21 cellular contexts compared by ENCODE assay signal in the genomic region with DNA sequence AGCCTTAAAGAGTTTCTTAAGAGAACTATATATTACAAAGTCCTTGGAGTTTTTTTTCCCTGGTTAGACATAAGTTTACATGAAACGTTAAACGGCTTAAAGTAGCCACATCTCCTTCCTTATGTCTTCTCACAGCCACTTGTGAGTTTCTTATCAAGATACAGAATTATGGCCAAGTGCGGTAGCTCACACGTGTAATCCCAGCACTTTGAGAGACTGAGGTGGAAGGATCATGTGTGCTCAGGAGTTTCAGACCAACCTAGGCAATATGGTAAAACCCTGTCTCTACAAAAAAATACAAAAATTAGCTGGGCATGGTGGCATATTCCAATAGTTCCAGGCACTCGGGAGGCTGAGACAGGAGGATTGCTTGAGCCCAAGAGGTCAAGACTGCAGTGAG. TPM values are rescaled to one million over a fixed set of nuclear protein-coding genes. Genes with fewer than 3 reads are reported as not detected.
DNase-seq lines count a peak whose midpoint lies in the region; ATAC-seq lines count a peak whose summit lies in the region.
"Had no signal": no experiment of that assay in that cellular context is flagged by ENCODE, and none has a peak within 500 bp of the region (broad histone marks: within the 10 kb centered on the region; RNA-seq: fewer than 3 reads in every experiment).

No MANE protein-coding gene starts in this region.

- CTCF ChIA-PET in CD4-positive, alpha-beta memory T cell (lab: Charles Lee; ENCODE audit: partially characterized antibody) = interaction anchor here (1.3 to 21.6 kb wide), 9 partner anchors 9 to 151 kb away, joined by 3 to 424 read pairs (median 19); a partner anchor contains a TSS

- peaks cover 82 to 99% (median 96%) of the 10 kb centered on the region in 4 donors for H3K4me1 Mint-ChIP-seq in CD4-positive, alpha-beta memory T cell
- H3K4me1 Mint-ChIP-seq in activated T-helper 17 cell treated with anti-CD3 and anti-CD28 coated beads, Interleukin-2, amount 50 U/mL, for 72 hours = peaks cover 85% of the 10 kb centered on the region
- H3K4me1 Mint-ChIP-seq in naive thymus-derived CD8-positive, alpha-beta T cell = peaks cover 74 to 99% (median 98%) of the 10 kb centered on the region in 4 donors
- H3K4me1 Mint-ChIP-seq: nephron had no signal

- DNase-seq in activated CD4-positive, alpha-beta T cell treated with anti-CD3 and anti-CD28 coated beads for 48 hours = peak; percentile 6
- DNase-seq in activated CD4-positive, alpha-beta T cell treated with anti-CD3 and anti-CD28 coated beads for 4 hours = no peak
- no peak for DNase-seq in CD4-positive, alpha-beta memory T cell
- no peak for DNase-seq in naive thymus-derived CD8-positive, alpha-beta T cell
- DNase-seq in cerebellar nuclear complex (lab: John Stamatoyannopoulos, UW) = no peak
- DNase-seq in effector CD8-positive, alpha-beta T cell (lab: John Stamatoyannopoulos, UW) = no peak
- DNase-seq: activated gamma-delta T cell treated with Interleukin-2 at 50 U/mL for 16 hours, body of pancreas, colonic mucosa, NCI-H1105 treated with DMSO at 0.1 percent for 48 hours, NCI-H2081 treated with DMSO at 0.1 percent for 48 hours, NCI-H510A treated with DMSO at 0.1 percent for 48 hours, posterior cingulate gyrus had no signal

- H3K4me3 Mint-ChIP-seq in CD4-positive, alpha-beta memory T cell = peak overlapping the region in 7 of 8 donors; percentile 70 to 82 (median 73)
- no peak overlapping the region for H3K4me3 Mint-ChIP-seq in activated T-helper 17 cell treated with anti-CD3 and anti-CD28 coated beads, Interleukin-2, amount 50 U/mL, for 72 hours
- H3K4me3 Mint-ChIP-seq in naive thymus-derived CD8-positive, alpha-beta T cell = peak overlapping the region; percentile 34 to 86 (median 74)
- H3K4me3 Mint-ChIP-seq: nephron had no signal

- intact Hi-C loops in CD4-positive, alpha-beta memory T cell (cut with micrococcal nuclease) = no loop called here

- no peaks in the 10 kb centered on the region for H3K9me3 ChIP-seq in CD4-positive, alpha-beta memory T cell (ENCODE audit: control insufficient read depth in 1 of 2, low read length in 2 of 2)
- H3K9me3 ChIP-seq: body of pancreas, colonic mucosa had no signal

- no peak for ATAC-seq in activated T-helper 17 cell treated with anti-CD3 and anti-CD28 coated beads, Interleukin-2, amount 50 U/mL, for 72 hours (replicated peaks)
- ATAC-seq in naive thymus-derived CD8-positive, alpha-beta T cell = no peak
- no peak for ATAC-seq in HG02759 (IDR thresholded peaks at IDR 0.05; ENCODE audit: unreplicated experiment)
- ATAC-seq: body of pancreas had no signal

- POLR2A ChIA-PET in CD4-positive, alpha-beta memory T cell (lab: Charles Lee; ENCODE audit: partially characterized antibody) = interaction anchor here (0.8 to 40.8 kb wide), 10 partner anchors 9 to 153 kb away, joined by 3 to 2673 read pairs (median 24); a partner anchor contains a TSS
- POLR2A ChIA-PET in naive thymus-derived CD8-positive, alpha-beta T cell (lab: Charles Lee) = interaction anchor here (1.1 to 44.8 kb wide), 11 partner anchors 1 to 210 kb away, joined by 3 to 1553 read pairs (median 39); a partner anchor contains a TSS

- H3K27me3 ChIP-seq in CD4-positive, alpha-beta memory T cell (ENCODE audit: insufficient read depth, low read length) = no peaks in the 10 kb centered on the region
- H3K27me3 ChIP-seq: body of pancreas, colonic mucosa had no signal

- H3K4me3 ChIP-seq in CD4-positive, alpha-beta memory T cell (ENCODE audit: low read length in 2 of 2) = no peak overlapping the region
- H3K4me3 ChIP-seq: body of pancreas, colonic mucosa, lung, SK-N-MC had no signal

- peaks cover 84 to 89% of the 10 kb centered on the region in 2 donors for H3K36me3 Mint-ChIP-seq in CD4-positive, alpha-beta memory T cell
- peaks cover 100% of the 10 kb centered on the region for H3K36me3 Mint-ChIP-seq in activated T-helper 17 cell treated with anti-CD3 and anti-CD28 coated beads, Interleukin-2, amount 50 U/mL, for 72 hours (ENCODE audit: low read depth)
- H3K36me3 Mint-ChIP-seq in naive thymus-derived CD8-positive, alpha-beta T cell = peaks cover 16 to 86% (median 46%) of the 10 kb centered on the region in 3 donors

- peaks cover 25% of the 10 kb centered on the region for H3K36me3 ChIP-seq in CD4-positive, alpha-beta memory T cell (ENCODE audit: insufficient read depth, low read length)
- H3K36me3 ChIP-seq: colonic mucosa had no signal

- H3K9me3 Mint-ChIP-seq in CD4-positive, alpha-beta memory T cell = peaks cover 0 to 6% (median 0%) of the 10 kb centered on the region in 8 donors
- H3K9me3 Mint-ChIP-seq in activated T-helper 17 cell treated with anti-CD3 and anti-CD28 coated beads, Interleukin-2, amount 50 U/mL, for 72 hours = no peaks in the 10 kb centered on the region
- H3K9me3 Mint-ChIP-seq in naive thymus-derived CD8-positive, alpha-beta T cell = peaks cover 0 to 10% (median 0%) of the 10 kb centered on the region in 9 donors
- H3K9me3 Mint-ChIP-seq: nephron had no signal

- peak overlapping the region; percentile 89 for H3K27ac ChIP-seq in CD4-positive, alpha-beta memory T cell (ENCODE audit: low read depth, low read length)
- H3K27ac ChIP-seq: body of pancreas, colonic mucosa, SK-N-MC had no signal

- H3K4me1 ChIP-seq in CD4-positive, alpha-beta memory T cell (ENCODE audit: insufficient read depth, low read length) = peaks cover 99% of the 10 kb centered on the region
- H3K4me1 ChIP-seq: body of pancreas, colonic mucosa had no signal

- no peaks in the 10 kb centered on the region for H3K27me3 Mint-ChIP-seq in CD4-positive, alpha-beta memory T cell
- H3K27me3 Mint-ChIP-seq in activated T-helper 17 cell treated with anti-CD3 and anti-CD28 coated beads, Interleukin-2, amount 50 U/mL, for 72 hours = no peaks in the 10 kb centered on the region
- peaks cover 0 to 2% (median 0%) of the 10 kb centered on the region in 5 donors for H3K27me3 Mint-ChIP-seq in naive thymus-derived CD8-positive, alpha-beta T cell

- peak overlapping the region in 6 of 7 donors; percentile 98 to 100 (median 99) for H3K27ac Mint-ChIP-seq in CD4-positive, alpha-beta memory T cell
- H3K27ac Mint-ChIP-seq in activated T-helper 17 cell treated with anti-CD3 and anti-CD28 coated beads, Interleukin-2, amount 50 U/mL, for 72 hours = peak overlapping the region; percentile 95
- peak overlapping the region in 9 of 10 donors; percentile 96 to 100 (median 100) for H3K27ac Mint-ChIP-seq in naive thymus-derived CD8-positive, alpha-beta T cell
- H3K27ac Mint-ChIP-seq: nephron had no signal

RNA-seq across cellular contexts. Expression of a gene that starts 54.3 kb away (rescaled TPM):
- 100 to 1,000 TPM; 474 to 479 TPM for total RNA-seq in CD4-positive, alpha-beta memory T cell
- polyA plus RNA-seq in CD4-positive, alpha-beta memory T cell = 100 to 1,000 TPM; 116 to 288 TPM
- total RNA-seq in activated T-helper 17 cell treated with anti-CD3 and anti-CD28 coated beads, Interleukin-2, amount 50 U/mL, for 72 hours = 100 to 1,000 TPM; 253 to 343 TPM
- 100 to 1,000 TPM; 416 to 435 TPM for total RNA-seq in naive thymus-derived CD8-positive, alpha-beta T cell
- 100 to 1,000 TPM; 145 to 257 (median 209) TPM for polyA plus RNA-seq in naive thymus-derived CD8-positive, alpha-beta T cell
- total RNA-seq: fibroblast of villous mesenchyme, RPMI7951 had no signal
- polyA plus RNA-seq: BJ had no signal
